In the genomic region with DNA sequence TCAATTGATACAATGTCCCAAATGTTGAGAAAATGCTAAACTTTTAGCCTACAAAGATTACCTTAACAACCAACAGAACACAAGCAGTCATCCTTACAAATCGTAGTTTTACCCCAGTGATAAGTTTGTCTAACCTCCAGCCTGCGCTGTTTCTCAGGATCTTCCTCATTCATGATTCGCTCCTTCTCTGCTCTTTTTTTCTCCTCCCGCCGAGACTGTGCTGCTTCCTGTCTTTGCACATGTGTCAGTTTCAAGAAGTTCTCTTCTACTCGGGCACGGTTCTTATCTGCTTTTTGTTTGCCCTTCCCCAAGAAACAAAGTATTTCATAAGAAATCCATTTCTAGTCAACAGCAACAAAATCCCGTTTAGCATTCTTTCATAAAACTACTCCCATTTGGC, we compare ENCODE assay signal across 1 cellular context.
TF ChIP-seq lines count a peak whose summit lies in the region.

No MANE protein-coding gene starts in this region.

TF ChIP-seq in K562, 482 proteins besides CTCF, POLR2A, EP300 and RAD21:
- TF ChIP-seq, protein P1, sequence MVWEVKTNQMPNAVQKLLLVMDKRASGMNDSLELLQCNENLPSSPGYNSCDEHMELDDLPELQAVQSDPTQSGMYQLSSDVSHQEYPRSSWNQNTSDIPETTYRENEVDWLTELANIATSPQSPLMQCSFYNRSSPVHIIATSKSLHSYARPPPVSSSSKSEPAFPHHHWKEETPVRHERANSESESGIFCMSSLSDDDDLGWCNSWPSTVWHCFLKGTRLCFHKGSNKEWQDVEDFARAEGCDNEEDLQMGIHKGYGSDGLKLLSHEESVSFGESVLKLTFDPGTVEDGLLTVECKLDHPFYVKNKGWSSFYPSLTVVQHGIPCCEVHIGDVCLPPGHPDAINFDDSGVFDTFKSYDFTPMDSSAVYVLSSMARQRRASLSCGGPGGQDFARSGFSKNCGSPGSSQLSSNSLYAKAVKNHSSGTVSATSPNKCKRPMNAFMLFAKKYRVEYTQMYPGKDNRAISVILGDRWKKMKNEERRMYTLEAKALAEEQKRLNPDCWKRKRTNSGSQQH (CRISPR knock-in tag; IDR thresholded peaks at IDR 0.05), result no peak
- TF ChIP-seq, protein P2, sequence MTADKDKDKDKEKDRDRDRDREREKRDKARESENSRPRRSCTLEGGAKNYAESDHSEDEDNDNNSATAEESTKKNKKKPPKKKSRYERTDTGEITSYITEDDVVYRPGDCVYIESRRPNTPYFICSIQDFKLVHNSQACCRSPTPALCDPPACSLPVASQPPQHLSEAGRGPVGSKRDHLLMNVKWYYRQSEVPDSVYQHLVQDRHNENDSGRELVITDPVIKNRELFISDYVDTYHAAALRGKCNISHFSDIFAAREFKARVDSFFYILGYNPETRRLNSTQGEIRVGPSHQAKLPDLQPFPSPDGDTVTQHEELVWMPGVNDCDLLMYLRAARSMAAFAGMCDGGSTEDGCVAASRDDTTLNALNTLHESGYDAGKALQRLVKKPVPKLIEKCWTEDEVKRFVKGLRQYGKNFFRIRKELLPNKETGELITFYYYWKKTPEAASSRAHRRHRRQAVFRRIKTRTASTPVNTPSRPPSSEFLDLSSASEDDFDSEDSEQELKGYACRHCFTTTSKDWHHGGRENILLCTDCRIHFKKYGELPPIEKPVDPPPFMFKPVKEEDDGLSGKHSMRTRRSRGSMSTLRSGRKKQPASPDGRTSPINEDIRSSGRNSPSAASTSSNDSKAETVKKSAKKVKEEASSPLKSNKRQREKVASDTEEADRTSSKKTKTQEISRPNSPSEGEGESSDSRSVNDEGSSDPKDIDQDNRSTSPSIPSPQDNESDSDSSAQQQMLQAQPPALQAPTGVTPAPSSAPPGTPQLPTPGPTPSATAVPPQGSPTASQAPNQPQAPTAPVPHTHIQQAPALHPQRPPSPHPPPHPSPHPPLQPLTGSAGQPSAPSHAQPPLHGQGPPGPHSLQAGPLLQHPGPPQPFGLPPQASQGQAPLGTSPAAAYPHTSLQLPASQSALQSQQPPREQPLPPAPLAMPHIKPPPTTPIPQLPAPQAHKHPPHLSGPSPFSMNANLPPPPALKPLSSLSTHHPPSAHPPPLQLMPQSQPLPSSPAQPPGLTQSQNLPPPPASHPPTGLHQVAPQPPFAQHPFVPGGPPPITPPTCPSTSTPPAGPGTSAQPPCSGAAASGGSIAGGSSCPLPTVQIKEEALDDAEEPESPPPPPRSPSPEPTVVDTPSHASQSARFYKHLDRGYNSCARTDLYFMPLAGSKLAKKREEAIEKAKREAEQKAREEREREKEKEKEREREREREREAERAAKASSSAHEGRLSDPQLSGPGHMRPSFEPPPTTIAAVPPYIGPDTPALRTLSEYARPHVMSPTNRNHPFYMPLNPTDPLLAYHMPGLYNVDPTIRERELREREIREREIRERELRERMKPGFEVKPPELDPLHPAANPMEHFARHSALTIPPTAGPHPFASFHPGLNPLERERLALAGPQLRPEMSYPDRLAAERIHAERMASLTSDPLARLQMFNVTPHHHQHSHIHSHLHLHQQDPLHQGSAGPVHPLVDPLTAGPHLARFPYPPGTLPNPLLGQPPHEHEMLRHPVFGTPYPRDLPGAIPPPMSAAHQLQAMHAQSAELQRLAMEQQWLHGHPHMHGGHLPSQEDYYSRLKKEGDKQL (CRISPR knock-in tag; IDR thresholded peaks at IDR 0.05; ENCODE audit: borderline replicate concordance), result no peak
